Comparison of ENCODE assay signal across 1 cellular context in the genomic region with DNA sequence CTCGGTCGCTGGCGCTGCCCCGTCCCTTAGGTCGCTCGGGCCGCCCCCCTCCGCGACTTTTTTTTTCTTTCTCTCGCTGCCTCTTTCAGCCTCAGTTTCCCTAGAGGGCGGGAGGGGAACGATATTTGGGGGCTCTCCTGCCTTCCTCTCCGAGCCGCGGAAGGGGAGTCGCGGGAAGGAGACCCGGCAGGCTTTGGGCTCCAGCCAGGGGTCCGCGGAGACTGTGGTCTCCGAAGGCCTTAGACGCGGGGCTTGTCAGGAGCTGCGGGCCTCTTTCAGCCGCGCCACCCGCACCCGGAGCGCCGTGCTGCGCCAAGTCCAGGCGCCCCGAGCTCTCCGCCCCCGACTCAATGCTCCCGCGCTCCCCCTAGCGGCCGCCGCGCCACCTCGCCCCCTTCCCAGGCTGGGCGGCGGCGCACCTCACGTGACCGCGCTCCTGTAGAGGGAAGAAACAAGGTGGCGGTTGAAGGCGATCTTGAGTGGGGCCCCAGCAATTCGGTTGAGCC.
TF ChIP-seq lines count a peak whose summit lies in the region.

A gene (plus strand): TSS at position 427 of the 506 bp plus-strand sequence. CDS start 14,010 bp downstream, outside the sequence.

TF ChIP-seq in K562, 482 proteins besides CTCF, POLR2A, EP300 and RAD21 (continued from another document and continues in another):
- TF ChIP-seq, protein P1, sequence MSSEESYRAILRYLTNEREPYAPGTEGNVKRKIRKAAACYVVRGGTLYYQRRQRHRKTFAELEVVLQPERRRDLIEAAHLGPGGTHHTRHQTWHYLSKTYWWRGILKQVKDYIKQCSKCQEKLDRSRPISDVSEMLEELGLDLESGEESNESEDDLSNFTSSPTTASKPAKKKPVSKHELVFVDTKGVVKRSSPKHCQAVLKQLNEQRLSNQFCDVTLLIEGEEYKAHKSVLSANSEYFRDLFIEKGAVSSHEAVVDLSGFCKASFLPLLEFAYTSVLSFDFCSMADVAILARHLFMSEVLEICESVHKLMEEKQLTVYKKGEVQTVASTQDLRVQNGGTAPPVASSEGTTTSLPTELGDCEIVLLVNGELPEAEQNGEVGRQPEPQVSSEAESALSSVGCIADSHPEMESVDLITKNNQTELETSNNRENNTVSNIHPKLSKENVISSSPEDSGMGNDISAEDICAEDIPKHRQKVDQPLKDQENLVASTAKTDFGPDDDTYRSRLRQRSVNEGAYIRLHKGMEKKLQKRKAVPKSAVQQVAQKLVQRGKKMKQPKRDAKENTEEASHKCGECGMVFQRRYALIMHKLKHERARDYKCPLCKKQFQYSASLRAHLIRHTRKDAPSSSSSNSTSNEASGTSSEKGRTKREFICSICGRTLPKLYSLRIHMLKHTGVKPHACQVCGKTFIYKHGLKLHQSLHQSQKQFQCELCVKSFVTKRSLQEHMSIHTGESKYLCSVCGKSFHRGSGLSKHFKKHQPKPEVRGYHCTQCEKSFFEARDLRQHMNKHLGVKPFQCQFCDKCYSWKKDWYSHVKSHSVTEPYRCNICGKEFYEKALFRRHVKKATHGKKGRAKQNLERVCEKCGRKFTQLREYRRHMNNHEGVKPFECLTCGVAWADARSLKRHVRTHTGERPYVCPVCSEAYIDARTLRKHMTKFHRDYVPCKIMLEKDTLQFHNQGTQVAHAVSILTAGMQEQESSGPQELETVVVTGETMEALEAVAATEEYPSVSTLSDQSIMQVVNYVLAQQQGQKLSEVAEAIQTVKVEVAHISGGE (CRISPR knock-in tag; IDR thresholded peaks at IDR 0.05) = no peak
- TF ChIP-seq CREBBP (IDR thresholded peaks at IDR 0.05; ENCODE audit: low read depth, low read length) (no peak), POLR2AphosphoS5 (IDR thresholded peaks at IDR 0.05; ENCODE audit: control insufficient read depth, insufficient read depth, low read depth, low read length) (0 out of 2 replicates have a peak, but pooled peaks have one; percentile 36), HDAC2 (IDR thresholded peaks at IDR 0.05) (no peak), ZNF224 (CRISPR knock-in tag; IDR thresholded peaks at IDR 0.05) (no peak), MIER1 (IDR thresholded peaks at IDR 0.05; ENCODE audit: low read depth) (no peak), FOXJ2 (tag; IDR thresholded peaks at IDR 0.05) (no peak), RHOXF2B (CRISPR knock-in tag; conservative IDR thresholded peaks at IDR 0.05) (no peak), PRPF4 (IDR thresholded peaks at IDR 0.05; ENCODE audit: insufficient read depth, low read depth, low read length, poor library complexity, severe bottlenecking) (no peak), RBM39 (optimal IDR thresholded peaks at IDR 0.05; ENCODE audit: low read depth, low read length) (no peak), KDM2B (CRISPR knock-in tag; IDR thresholded peaks at IDR 0.05) (no peak; the same call in 1 of the 2 replicates), SRSF3 (IDR thresholded peaks at IDR 0.05; ENCODE audit: insufficient read depth, low read length) (no peak), EZH2 (IDR thresholded peaks at IDR 0.05; ENCODE audit: borderline replicate concordance, low read depth, low read length) (no peak), MAFG (tag; conservative IDR thresholded peaks at IDR 0.05) (no peak), ZNF274 (IDR thresholded peaks at IDR 0.05; ENCODE audit: borderline replicate concordance, low read depth, low read length) (no peak), ZNF23 (CRISPR knock-in tag; IDR thresholded peaks at IDR 0.05) (no peak), MBD2 (IDR thresholded peaks at IDR 0.05; ENCODE audit: borderline replicate concordance, low read depth) (peak; percentile 23; the same call in 1 of the 2 replicates), PHF20 (IDR thresholded peaks at IDR 0.05; ENCODE audit: partially characterized antibody) (peak; percentile 56), ETV6 (IDR thresholded peaks at IDR 0.05; ENCODE audit: borderline replicate concordance in 1 of 2, low read depth in 2 of 2, low read length in 1 of 2) (no peak), ETV6 (CRISPR knock-in tag; IDR thresholded peaks at IDR 0.05; ENCODE audit: borderline replicate concordance) (no peak), CBFA2T2 (conservative IDR thresholded peaks at IDR 0.05) (peak; percentile 66)
- TF ChIP-seq, protein P2, sequence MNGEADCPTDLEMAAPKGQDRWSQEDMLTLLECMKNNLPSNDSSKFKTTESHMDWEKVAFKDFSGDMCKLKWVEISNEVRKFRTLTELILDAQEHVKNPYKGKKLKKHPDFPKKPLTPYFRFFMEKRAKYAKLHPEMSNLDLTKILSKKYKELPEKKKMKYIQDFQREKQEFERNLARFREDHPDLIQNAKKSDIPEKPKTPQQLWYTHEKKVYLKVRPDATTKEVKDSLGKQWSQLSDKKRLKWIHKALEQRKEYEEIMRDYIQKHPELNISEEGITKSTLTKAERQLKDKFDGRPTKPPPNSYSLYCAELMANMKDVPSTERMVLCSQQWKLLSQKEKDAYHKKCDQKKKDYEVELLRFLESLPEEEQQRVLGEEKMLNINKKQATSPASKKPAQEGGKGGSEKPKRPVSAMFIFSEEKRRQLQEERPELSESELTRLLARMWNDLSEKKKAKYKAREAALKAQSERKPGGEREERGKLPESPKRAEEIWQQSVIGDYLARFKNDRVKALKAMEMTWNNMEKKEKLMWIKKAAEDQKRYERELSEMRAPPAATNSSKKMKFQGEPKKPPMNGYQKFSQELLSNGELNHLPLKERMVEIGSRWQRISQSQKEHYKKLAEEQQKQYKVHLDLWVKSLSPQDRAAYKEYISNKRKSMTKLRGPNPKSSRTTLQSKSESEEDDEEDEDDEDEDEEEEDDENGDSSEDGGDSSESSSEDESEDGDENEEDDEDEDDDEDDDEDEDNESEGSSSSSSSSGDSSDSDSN (IDR thresholded peaks at IDR 0.05; ENCODE audit: borderline replicate concordance in 1 of 2, low read depth in 2 of 2, low read length in 2 of 2) = no peak
- TF ChIP-seq, protein P3, sequence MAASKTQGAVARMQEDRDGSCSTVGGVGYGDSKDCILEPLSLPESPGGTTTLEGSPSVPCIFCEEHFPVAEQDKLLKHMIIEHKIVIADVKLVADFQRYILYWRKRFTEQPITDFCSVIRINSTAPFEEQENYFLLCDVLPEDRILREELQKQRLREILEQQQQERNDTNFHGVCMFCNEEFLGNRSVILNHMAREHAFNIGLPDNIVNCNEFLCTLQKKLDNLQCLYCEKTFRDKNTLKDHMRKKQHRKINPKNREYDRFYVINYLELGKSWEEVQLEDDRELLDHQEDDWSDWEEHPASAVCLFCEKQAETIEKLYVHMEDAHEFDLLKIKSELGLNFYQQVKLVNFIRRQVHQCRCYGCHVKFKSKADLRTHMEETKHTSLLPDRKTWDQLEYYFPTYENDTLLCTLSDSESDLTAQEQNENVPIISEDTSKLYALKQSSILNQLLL (CRISPR knock-in tag; IDR thresholded peaks at IDR 0.05; ENCODE audit: borderline replicate concordance) = no peak
- TF ChIP-seq, protein P4, sequence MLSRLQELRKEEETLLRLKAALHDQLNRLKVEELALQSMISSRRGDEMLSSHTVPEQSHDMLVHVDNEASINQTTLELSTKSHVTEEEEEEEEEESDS (CRISPR knock-in tag; IDR thresholded peaks at IDR 0.05) = no peak
- TF ChIP-seq, protein P5, sequence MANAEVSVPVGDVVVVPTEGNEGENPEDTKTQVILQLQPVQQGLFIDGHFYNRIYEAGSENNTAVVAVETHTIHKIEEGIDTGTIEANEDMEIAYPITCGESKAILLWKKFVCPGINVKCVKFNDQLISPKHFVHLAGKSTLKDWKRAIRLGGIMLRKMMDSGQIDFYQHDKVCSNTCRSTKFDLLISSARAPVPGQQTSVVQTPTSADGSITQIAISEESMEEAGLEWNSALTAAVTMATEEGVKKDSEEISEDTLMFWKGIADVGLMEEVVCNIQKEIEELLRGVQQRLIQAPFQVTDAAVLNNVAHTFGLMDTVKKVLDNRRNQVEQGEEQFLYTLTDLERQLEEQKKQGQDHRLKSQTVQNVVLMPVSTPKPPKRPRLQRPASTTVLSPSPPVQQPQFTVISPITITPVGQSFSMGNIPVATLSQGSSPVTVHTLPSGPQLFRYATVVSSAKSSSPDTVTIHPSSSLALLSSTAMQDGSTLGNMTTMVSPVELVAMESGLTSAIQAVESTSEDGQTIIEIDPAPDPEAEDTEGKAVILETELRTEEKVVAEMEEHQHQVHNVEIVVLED (CRISPR knock-in tag; IDR thresholded peaks at IDR 0.05) = peak; percentile 55; the same call in 1 of the 2 replicates
- TF ChIP-seq, protein P6, sequence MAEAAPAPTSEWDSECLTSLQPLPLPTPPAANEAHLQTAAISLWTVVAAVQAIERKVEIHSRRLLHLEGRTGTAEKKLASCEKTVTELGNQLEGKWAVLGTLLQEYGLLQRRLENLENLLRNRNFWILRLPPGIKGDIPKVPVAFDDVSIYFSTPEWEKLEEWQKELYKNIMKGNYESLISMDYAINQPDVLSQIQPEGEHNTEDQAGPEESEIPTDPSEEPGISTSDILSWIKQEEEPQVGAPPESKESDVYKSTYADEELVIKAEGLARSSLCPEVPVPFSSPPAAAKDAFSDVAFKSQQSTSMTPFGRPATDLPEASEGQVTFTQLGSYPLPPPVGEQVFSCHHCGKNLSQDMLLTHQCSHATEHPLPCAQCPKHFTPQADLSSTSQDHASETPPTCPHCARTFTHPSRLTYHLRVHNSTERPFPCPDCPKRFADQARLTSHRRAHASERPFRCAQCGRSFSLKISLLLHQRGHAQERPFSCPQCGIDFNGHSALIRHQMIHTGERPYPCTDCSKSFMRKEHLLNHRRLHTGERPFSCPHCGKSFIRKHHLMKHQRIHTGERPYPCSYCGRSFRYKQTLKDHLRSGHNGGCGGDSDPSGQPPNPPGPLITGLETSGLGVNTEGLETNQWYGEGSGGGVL (CRISPR knock-in tag; IDR thresholded peaks at IDR 0.05) = no peak
- TF ChIP-seq, protein P7, sequence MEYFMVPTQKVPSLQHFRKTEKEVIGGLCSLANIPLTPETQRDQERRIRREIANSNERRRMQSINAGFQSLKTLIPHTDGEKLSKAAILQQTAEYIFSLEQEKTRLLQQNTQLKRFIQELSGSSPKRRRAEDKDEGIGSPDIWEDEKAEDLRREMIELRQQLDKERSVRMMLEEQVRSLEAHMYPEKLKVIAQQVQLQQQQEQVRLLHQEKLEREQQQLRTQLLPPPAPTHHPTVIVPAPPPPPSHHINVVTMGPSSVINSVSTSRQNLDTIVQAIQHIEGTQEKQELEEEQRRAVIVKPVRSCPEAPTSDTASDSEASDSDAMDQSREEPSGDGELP (CRISPR knock-in tag; IDR thresholded peaks at IDR 0.05; ENCODE audit: borderline replicate concordance) = peak; percentile 55; the same call in 1 of the 2 replicates
- TF ChIP-seq, protein P8, sequence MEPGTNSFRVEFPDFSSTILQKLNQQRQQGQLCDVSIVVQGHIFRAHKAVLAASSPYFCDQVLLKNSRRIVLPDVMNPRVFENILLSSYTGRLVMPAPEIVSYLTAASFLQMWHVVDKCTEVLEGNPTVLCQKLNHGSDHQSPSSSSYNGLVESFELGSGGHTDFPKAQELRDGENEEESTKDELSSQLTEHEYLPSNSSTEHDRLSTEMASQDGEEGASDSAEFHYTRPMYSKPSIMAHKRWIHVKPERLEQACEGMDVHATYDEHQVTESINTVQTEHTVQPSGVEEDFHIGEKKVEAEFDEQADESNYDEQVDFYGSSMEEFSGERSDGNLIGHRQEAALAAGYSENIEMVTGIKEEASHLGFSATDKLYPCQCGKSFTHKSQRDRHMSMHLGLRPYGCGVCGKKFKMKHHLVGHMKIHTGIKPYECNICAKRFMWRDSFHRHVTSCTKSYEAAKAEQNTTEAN (CRISPR knock-in tag; IDR thresholded peaks at IDR 0.05) = no peak
- TF ChIP-seq, protein P9, sequence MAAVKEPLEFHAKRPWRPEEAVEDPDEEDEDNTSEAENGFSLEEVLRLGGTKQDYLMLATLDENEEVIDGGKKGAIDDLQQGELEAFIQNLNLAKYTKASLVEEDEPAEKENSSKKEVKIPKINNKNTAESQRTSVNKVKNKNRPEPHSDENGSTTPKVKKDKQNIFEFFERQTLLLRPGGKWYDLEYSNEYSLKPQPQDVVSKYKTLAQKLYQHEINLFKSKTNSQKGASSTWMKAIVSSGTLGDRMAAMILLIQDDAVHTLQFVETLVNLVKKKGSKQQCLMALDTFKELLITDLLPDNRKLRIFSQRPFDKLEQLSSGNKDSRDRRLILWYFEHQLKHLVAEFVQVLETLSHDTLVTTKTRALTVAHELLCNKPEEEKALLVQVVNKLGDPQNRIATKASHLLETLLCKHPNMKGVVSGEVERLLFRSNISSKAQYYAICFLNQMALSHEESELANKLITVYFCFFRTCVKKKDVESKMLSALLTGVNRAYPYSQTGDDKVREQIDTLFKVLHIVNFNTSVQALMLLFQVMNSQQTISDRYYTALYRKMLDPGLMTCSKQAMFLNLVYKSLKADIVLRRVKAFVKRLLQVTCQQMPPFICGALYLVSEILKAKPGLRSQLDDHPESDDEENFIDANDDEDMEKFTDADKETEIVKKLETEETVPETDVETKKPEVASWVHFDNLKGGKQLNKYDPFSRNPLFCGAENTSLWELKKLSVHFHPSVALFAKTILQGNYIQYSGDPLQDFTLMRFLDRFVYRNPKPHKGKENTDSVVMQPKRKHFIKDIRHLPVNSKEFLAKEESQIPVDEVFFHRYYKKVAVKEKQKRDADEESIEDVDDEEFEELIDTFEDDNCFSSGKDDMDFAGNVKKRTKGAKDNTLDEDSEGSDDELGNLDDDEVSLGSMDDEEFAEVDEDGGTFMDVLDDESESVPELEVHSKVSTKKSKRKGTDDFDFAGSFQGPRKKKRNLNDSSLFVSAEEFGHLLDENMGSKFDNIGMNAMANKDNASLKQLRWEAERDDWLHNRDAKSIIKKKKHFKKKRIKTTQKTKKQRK (IDR thresholded peaks at IDR 0.05; ENCODE audit: borderline replicate concordance, low read depth, low read length) = no peak
- TF ChIP-seq, protein P10, sequence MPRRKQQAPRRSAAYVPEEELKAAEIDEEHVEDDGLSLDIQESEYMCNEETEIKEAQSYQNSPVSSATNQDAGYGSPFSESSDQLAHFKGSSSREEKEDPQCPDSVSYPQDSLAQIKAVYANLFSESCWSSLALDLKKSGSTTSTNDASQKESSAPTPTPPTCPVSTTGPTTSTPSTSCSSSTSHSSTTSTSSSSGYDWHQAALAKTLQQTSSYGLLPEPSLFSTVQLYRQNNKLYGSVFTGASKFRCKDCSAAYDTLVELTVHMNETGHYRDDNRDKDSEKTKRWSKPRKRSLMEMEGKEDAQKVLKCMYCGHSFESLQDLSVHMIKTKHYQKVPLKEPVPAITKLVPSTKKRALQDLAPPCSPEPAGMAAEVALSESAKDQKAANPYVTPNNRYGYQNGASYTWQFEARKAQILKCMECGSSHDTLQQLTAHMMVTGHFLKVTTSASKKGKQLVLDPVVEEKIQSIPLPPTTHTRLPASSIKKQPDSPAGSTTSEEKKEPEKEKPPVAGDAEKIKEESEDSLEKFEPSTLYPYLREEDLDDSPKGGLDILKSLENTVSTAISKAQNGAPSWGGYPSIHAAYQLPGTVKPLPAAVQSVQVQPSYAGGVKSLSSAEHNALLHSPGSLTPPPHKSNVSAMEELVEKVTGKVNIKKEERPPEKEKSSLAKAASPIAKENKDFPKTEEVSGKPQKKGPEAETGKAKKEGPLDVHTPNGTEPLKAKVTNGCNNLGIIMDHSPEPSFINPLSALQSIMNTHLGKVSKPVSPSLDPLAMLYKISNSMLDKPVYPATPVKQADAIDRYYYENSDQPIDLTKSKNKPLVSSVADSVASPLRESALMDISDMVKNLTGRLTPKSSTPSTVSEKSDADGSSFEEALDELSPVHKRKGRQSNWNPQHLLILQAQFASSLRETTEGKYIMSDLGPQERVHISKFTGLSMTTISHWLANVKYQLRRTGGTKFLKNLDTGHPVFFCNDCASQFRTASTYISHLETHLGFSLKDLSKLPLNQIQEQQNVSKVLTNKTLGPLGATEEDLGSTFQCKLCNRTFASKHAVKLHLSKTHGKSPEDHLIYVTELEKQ (CRISPR knock-in tag; IDR thresholded peaks at IDR 0.05) = no peak
